In genomic region chr3:99805160-99805559, GRCh38 we compare ENCODE assay signal across 1 cellular context.
TF ChIP-seq lines count a peak whose summit lies in the region.

No MANE protein-coding gene starts in this region.

TF ChIP-seq in K562, 482 proteins besides CTCF, POLR2A, EP300 and RAD21 (continued from another document):
- TF ChIP-seq SLC30A9 (CRISPR knock-in tag; IDR thresholded peaks at IDR 0.05) (no peak), HNRNPK (IDR thresholded peaks at IDR 0.05; ENCODE audit: low read depth, low read length, poor library complexity, severe bottlenecking) (no peak), CBX5 (IDR thresholded peaks at IDR 0.05; ENCODE audit: borderline replicate concordance, low read depth) (peak; percentile 80; the same call in 1 of the 2 replicates), PPARD (CRISPR knock-in tag; IDR thresholded peaks at IDR 0.05) (no peak), XRCC4 (IDR thresholded peaks at IDR 0.05; ENCODE audit: extremely low read depth, insufficient read depth, insufficient read length) (no peak)
